Comparison of ENCODE assay signal across 25 cellular contexts in the genomic region with DNA sequence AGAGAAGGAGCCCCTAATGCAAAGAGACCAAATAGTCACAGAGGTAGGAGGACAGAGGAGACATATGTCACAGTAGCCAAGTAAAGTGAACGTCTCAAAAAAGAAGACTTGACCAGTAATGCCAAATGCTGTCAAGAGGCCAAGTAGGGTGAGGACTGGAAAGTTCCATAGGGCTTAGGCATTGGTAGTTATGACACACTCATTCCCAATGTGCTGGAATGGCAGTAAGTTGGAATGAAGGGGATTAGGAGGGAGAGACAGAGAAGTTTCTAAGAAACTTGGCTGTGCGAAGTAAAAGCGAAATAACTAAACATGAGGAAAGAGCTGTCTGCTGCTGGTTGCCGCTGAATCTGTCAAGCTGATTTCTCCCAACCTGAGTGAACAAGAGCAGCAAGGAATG.
"Had no signal": no experiment of that assay in that cellular context is flagged by ENCODE, and none has a peak within 500 bp of the region (broad histone marks: within the 10 kb centered on the region; RNA-seq: fewer than 3 reads in every experiment).

No MANE protein-coding gene starts in this region.

- H3K27me3 ChIP-seq: Peyer's patch, SJCRH30 had no signal

- H3K36me3 ChIP-seq: Peyer's patch, SJCRH30 had no signal

- H3K4me3 Mint-ChIP-seq: activated CD4-positive, alpha-beta memory T cell treated with anti-CD3 and anti-CD28 coated beads for 36 hours; activated CD4-positive, alpha-beta T cell treated with anti-CD3 and anti-CD28 coated beads, Interleukin-2, amount 10 ng/mL, durations not matched to agents 7 days and 5 days; activated naive CD4-positive, alpha-beta T cell treated with anti-CD3 and anti-CD28 coated beads for 36 hours; activated naive CD8-positive, alpha-beta T cell; activated T-helper 17 cell treated with anti-CD3 and anti-CD28 coated beads, Interleukin-2, amount 50 U/mL, for 72 hours had no signal

- H3K27ac ChIP-seq: KMS-11, Peyer's patch, RWPE1, SJCRH30, VCaP had no signal

- H3K9me3 Mint-ChIP-seq: activated CD4-positive, alpha-beta memory T cell treated with anti-CD3 and anti-CD28 coated beads for 36 hours; activated CD4-positive, alpha-beta T cell treated with anti-CD3 and anti-CD28 coated beads, Interleukin-2, amount 10 ng/mL, durations not matched to agents 7 days and 5 days; activated naive CD4-positive, alpha-beta T cell treated with anti-CD3 and anti-CD28 coated beads for 36 hours; activated T-helper 17 cell treated with anti-CD3 and anti-CD28 coated beads, Interleukin-2, amount 50 U/mL, for 72 hours had no signal

- DNase-seq: activated CD4-positive, alpha-beta memory T cell treated with anti-CD3 and anti-CD28 coated beads for 36 hours; activated CD4-positive, alpha-beta T cell treated with anti-CD3 and anti-CD28 coated beads, Interleukin-2, amount 10 ng/mL, durations not matched to agents 7 days and 5 days; activated CD4-positive, CD25-positive, alpha-beta regulatory T cell; activated gamma-delta T cell; activated naive CD4-positive, alpha-beta T cell treated with anti-CD3 and anti-CD28 coated beads for 36 hours; activated T-cell treated with anti-CD3 and anti-CD28 coated beads for 4 hours; activated T-cell treated with anti-CD3 and anti-CD28 coated beads, Interleukin-2, amount 50 U/mL, for 48 hours; NCI-H1092; NCI-H1417 treated with DMSO at 0.1 percent for 48 hours; NCI-H1694; NCI-H2029 treated with DMSO at 0.1 percent for 48 hours; NCI-H345; NCI-H510A; NCI-H69; NK-92 treated with Interleukin-12 subunit alpha and Interleukin-12 subunit beta, amount 100 ng/mL, for 24 hours; Peyer's patch; Right ventricle myocardium superior; SJCRH30; SK-N-SH; T-helper 1 cell had no signal

- H3K9me3 ChIP-seq: Peyer's patch, SJCRH30, SK-N-SH had no signal

- H3K4me1 Mint-ChIP-seq: activated CD4-positive, alpha-beta T cell treated with anti-CD3 and anti-CD28 coated beads, Interleukin-2, amount 10 ng/mL, durations not matched to agents 7 days and 5 days; activated T-helper 17 cell treated with anti-CD3 and anti-CD28 coated beads, Interleukin-2, amount 50 U/mL, for 72 hours had no signal

- ATAC-seq: activated T-helper 17 cell treated with anti-CD3 and anti-CD28 coated beads, Interleukin-2, amount 50 U/mL, for 72 hours had no signal

- H3K9me2 ChIP-seq: SK-N-SH had no signal

- H3K4me1 ChIP-seq: Peyer's patch had no signal

- H3K4me3 ChIP-seq: Peyer's patch, SJCRH30 had no signal

- H3K27ac Mint-ChIP-seq: activated CD4-positive, alpha-beta memory T cell treated with anti-CD3 and anti-CD28 coated beads for 36 hours; activated CD4-positive, alpha-beta T cell treated with anti-CD3 and anti-CD28 coated beads, Interleukin-2, amount 10 ng/mL, durations not matched to agents 7 days and 5 days; activated naive CD4-positive, alpha-beta T cell treated with anti-CD3 and anti-CD28 coated beads for 36 hours; activated naive CD8-positive, alpha-beta T cell; activated T-helper 17 cell treated with anti-CD3 and anti-CD28 coated beads, Interleukin-2, amount 50 U/mL, for 72 hours had no signal

- H3K4me2 ChIP-seq: KMS-11, SK-N-SH had no signal

- H3K27me3 Mint-ChIP-seq: activated CD4-positive, alpha-beta memory T cell treated with anti-CD3 and anti-CD28 coated beads for 36 hours; activated CD4-positive, alpha-beta T cell treated with anti-CD3 and anti-CD28 coated beads, Interleukin-2, amount 10 ng/mL, durations not matched to agents 7 days and 5 days; activated T-helper 17 cell treated with anti-CD3 and anti-CD28 coated beads, Interleukin-2, amount 50 U/mL, for 72 hours had no signal

- H3K9ac ChIP-seq: KMS-11, SK-N-SH had no signal
